14 cellular contexts compared by ENCODE assay signal in the genomic region with DNA sequence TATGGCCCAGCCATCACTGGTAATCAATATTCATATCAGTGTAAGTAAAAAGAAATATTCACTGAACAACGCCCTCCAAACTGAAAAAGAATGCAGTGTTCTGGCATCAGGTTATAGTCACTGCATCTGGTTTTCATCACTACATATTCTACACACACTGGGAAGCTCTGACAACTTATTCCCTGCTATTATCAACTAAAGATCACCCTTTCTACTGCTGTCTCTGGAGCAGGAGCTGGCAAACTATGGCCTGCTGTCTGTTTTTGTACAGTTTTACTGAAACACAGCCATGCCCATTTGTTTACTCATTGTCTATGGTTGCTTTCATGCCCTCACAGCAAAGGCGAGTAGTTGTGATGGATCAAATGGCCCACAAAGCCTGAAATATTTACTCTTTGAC.
"Had no signal": no experiment of that assay in that cellular context is flagged by ENCODE, and none has a peak within 500 bp of the region (broad histone marks: within the 10 kb centered on the region; RNA-seq: fewer than 3 reads in every experiment).

No MANE protein-coding gene starts in this region.

- H3K27ac ChIP-seq: heart left ventricle, left lung, prostate gland, upper lobe of left lung had no signal

- H3K4me3 ChIP-seq: heart left ventricle, left lung, prostate gland, upper lobe of left lung had no signal

- DNase-seq: activated CD4-positive, alpha-beta T cell treated with anti-CD3 and anti-CD28 coated beads, Interleukin-2, amount 50 U/mL, for 1 hour; activated naive CD4-positive, alpha-beta T cell treated with anti-CD3 and anti-CD28 coated beads, Interleukin-2, amount 50 U/mL, for 16 hours; activated T-cell treated with anti-CD3 and anti-CD28 coated beads for 4 hours; amygdala; heart left ventricle; islet precursor cell; left lung; mesendoderm; nephron progenitor cell; stimulated activated CD4-positive, alpha-beta T cell treated with anti-CD3 and anti-CD28 coated beads, Interleukin-12 subunit alpha, Interleukin-12 subunit beta, amount 100 ng/mL, for 4 hours; stimulated activated naive CD8-positive, alpha-beta T cell treated with anti-CD3 and anti-CD28 coated beads, Interleukin-15, Interleukin-2, amounts not matched to agents 100 U/mL and 50 U/mL, for 24 hours; upper lobe of left lung had no signal

- H3K9me3 ChIP-seq: heart left ventricle, left lung, prostate gland, upper lobe of left lung had no signal

- H3K4me1 ChIP-seq: left lung, prostate gland, upper lobe of left lung had no signal

- FAIRE-seq: frontal cortex had no signal

- H3K27me3 ChIP-seq: heart left ventricle, left lung, upper lobe of left lung had no signal

- ATAC-seq: left lung; stimulated activated naive CD8-positive, alpha-beta T cell treated with anti-CD3 and anti-CD28 coated beads, Interleukin-15, Interleukin-2, amounts not matched to agents 100 U/mL and 50 U/mL, for 24 hours had no signal
